In genomic region chr1:171248309-171248708, GRCh38 we compare ENCODE assay signal across 27 cellular contexts. TPM values are rescaled to one million over a fixed set of nuclear protein-coding genes. Genes with fewer than 3 reads are reported as not detected.
A peak's percentile ranks its signal among the peaks of the same experiment; 100 is the strongest.
DNase-seq lines count a peak whose midpoint lies in the region; FAIRE-seq and TF ChIP-seq lines count a peak whose summit lies in the region.
"Had no signal": no experiment of that assay in that cellular context is flagged by ENCODE, and none has a peak within 500 bp of the region (broad histone marks: within the 10 kb centered on the region; RNA-seq: fewer than 3 reads in every experiment).

TSS of gene FMO1 (plus strand) at chr1:171248494. CDS start at chr1:171258088, 9,594 bp downstream.

- intact Hi-C loops in A673 (cut with micrococcal nuclease; ENCODE audit: unreplicated experiment) = loop anchor here (5.0 kb wide), 2 partner anchors 64 to 159 kb away; partner anchors contain the start of gene FMO4

- TF ChIP-seq CTCF in HEK293 (tag by site-specific recombination; IDR thresholded peaks at IDR 0.05) (no peak), hepatocyte (IDR thresholded peaks at IDR 0.05; ENCODE audit: poor library complexity) (no peak), A673 (conservative IDR thresholded peaks at IDR 0.05; ENCODE audit: low read depth, low read length) (no peak)

- no peak within 1 kb of the TSS for H3K27ac ChIP-seq in HEK293 (ENCODE audit: extremely low read depth, low read depth, low read length)
- peak within 1 kb of the TSS; percentile 76 for H3K27ac ChIP-seq in hepatocyte
- H3K27ac ChIP-seq in small intestine (ENCODE audit: low read depth in 1 of 2, low read length in 1 of 2) = no peak within 1 kb of the TSS
- no peak within 1 kb of the TSS for H3K27ac ChIP-seq in A673 (ENCODE audit: low read depth, low read length, poor library complexity, severe bottlenecking)
- H3K27ac ChIP-seq: A549, SJSA1 had no signal

- peak within 1 kb of the TSS; percentile 49 for H2AFZ ChIP-seq in hepatocyte

- WGBS in hepatocyte (ENCODE audit: low lambda C conversion rate, missing lambda C conversion rate) = 30% methylated on average over 4 of the region's 4 CpGs
- 18 to 51% (median 30%) methylated on average over 4 of the region's 4 CpGs for whole genome bisulfite sequencing in small intestine, 3 donors

- H3K36me3 ChIP-seq in HEK293 (ENCODE audit: control insufficient read depth in 2 of 2, insufficient read depth in 1 of 2, low read length in 2 of 2) (no peaks in the 10 kb centered on the region), hepatocyte (replicated peaks; ENCODE audit: insufficient read depth, low read depth) (no peaks in the 10 kb centered on the region), small intestine (ENCODE audit: control insufficient read depth in 2 of 2, insufficient read depth in 2 of 2, low read length in 2 of 2) (no peaks in the 10 kb centered on the region), A673 (ENCODE audit: insufficient read depth, low read length, poor library complexity, severe bottlenecking) (no peaks in the 10 kb centered on the region)
- H3K36me3 ChIP-seq: SJSA1 had no signal

- no peaks in the 10 kb centered on the region for H3K9me3 ChIP-seq in HEK293 (ENCODE audit: control insufficient read depth, insufficient read depth, low read depth, low read length)
- no peaks in the 10 kb centered on the region for H3K9me3 ChIP-seq in hepatocyte (ENCODE audit: low read depth)
- no peaks in the 10 kb centered on the region for H3K9me3 ChIP-seq in small intestine (ENCODE audit: control insufficient read depth, low read depth)
- H3K9me3 ChIP-seq in A673 (ENCODE audit: low read depth, low read length, poor library complexity, severe bottlenecking) = no peaks in the 10 kb centered on the region
- H3K9me3 ChIP-seq: A549, SJSA1 had no signal

- POLR2A ChIA-PET in HEK293 (lab: Yijun Ruan, JAX) (no interaction called here), A673 (lab: Charles Lee; ENCODE audit: low non-redundant PET) (no interaction called here)

- H3K4me2 ChIP-seq in hepatocyte = peak within 1 kb of the TSS; percentile 97
- H3K4me2 ChIP-seq: A549 had no signal

- H3K9me2 ChIP-seq in hepatocyte (replicated peaks; ENCODE audit: insufficient read depth) = no peaks in the 10 kb centered on the region

- no peak for FAIRE-seq in small intestine (lab: Jason Lieb, UNC)
- FAIRE-seq: A549, GM19239, H54, K562 had no signal

- no peak within 1 kb of the TSS for H3K4me3 ChIP-seq in HEK293 (ENCODE audit: low read depth, low read length)
- H3K4me3 ChIP-seq in hepatocyte = no peak within 1 kb of the TSS
- no peak within 1 kb of the TSS for H3K4me3 ChIP-seq in small intestine (ENCODE audit: low read depth in 1 of 2, low read length in 2 of 2)
- H3K4me3 ChIP-seq in A673 (ENCODE audit: low read depth, low read length, poor library complexity, severe bottlenecking) = no peak within 1 kb of the TSS
- H3K4me3 ChIP-seq: A549, K562, SJSA1 had no signal

- no peaks in the 10 kb centered on the region for H3K4me1 ChIP-seq in HEK293 (ENCODE audit: control insufficient read depth, insufficient read depth, low read length)
- peaks cover 7% of the 10 kb centered on the region for H3K4me1 ChIP-seq in hepatocyte (ENCODE audit: insufficient read depth)
- H3K4me1 ChIP-seq in small intestine (ENCODE audit: control insufficient read depth in 2 of 2, insufficient read depth in 1 of 2, low read depth in 1 of 2, low read length in 1 of 2) = peaks cover 0 to 2% of the 10 kb centered on the region in 2 donors
- H3K4me1 ChIP-seq in A673 (ENCODE audit: insufficient read depth, low read length, poor library complexity, severe bottlenecking) = peaks cover 4% of the 10 kb centered on the region
- H3K4me1 ChIP-seq: A549, SJSA1 had no signal

- peaks cover 7% of the 10 kb centered on the region for H3K79me2 ChIP-seq in hepatocyte

- H3K27me3 ChIP-seq in hepatocyte (no peaks in the 10 kb centered on the region), small intestine (ENCODE audit: control insufficient read depth in 2 of 2, insufficient read depth in 2 of 2, low read length in 2 of 2) (no peaks in the 10 kb centered on the region), A673 (replicated peaks; ENCODE audit: insufficient read depth, low read depth, low read length, poor library complexity) (no peaks in the 10 kb centered on the region)

- DNase-seq in OCI-M1 (lab: John Stamatoyannopoulos, UW) (peak; percentile 17), hepatocyte (ENCODE audit: low spot score) (no peak), small intestine (peak; percentile 8), A673 (ENCODE audit: low spot score) (no peak), NCI-H2107 treated with DMSO at 0.1 percent for 48 hours (lab: John Stamatoyannopoulos, UW; ENCODE audit: unreplicated experiment) (no peak), NCI-H2227 treated with DMSO at 0.1 percent for 48 hours (lab: John Stamatoyannopoulos, UW) (no peak), germinal center (ENCODE audit: low spot score) (no peak)
- DNase-seq: C1 segment of cervical spinal cord; CD8-positive, alpha-beta memory T cell; DMS79 treated with DMSO at 0.1 percent for 48 hours; Kasumi-1; NCI-H1105 treated with DMSO at 0.1 percent for 48 hours; NCI-H146; NCI-H2029; NCI-H226; NCI-H510A; NCI-H69; PC-3; T-cell had no signal

- H4K20me1 ChIP-seq in hepatocyte (ENCODE audit: insufficient read depth, poor library complexity, severe bottlenecking) = no peaks in the 10 kb centered on the region

- BruUV-seq in A673 (replicated peaks; lab: Mats Ljungman, UMichigan) = no TSS peak

- CTCF ChIA-PET in HEK293 (lab: Yijun Ruan, JAX) (interaction anchor here (5.1 kb wide), 1 partner anchor 65 kb away, joined by 41 read pairs; the partner anchor contains the start of gene FMO4), A673 (lab: Charles Lee) (no interaction called here)

TF ChIP-seq in HEK293, 187 proteins besides CTCF, POLR2A, EP300 and RAD21:
- TF ChIP-seq SCRT2 (tag by site-specific recombination; IDR thresholded peaks at IDR 0.05) (peak; percentile 52; the same call in 1 of the 2 replicates), ZNF785 (tag by site-specific recombination; IDR thresholded peaks at IDR 0.05) (no peak), ZNF391 (tag by site-specific recombination; IDR thresholded peaks at IDR 0.05; ENCODE audit: borderline replicate concordance, low read depth) (no peak), ZNF837 (tag by site-specific recombination; IDR thresholded peaks at IDR 0.05) (no peak)
TF ChIP-seq in HEK293: peak in this region for 1.

RNA-seq across cellular contexts. Expression of gene FMO1, which starts in this region (rescaled TPM):
- total RNA-seq in hepatocyte (71.2 and 79.6 TPM in 2 replicates), A673 (2021) (not detected in 2 replicates)
- polyA plus RNA-seq in hepatocyte (49.4 and 51.2 TPM in 2 replicates), small intestine (under 1 TPM in 1 of 3 donors, not detected in 2; 0.54 TPM)
- total RNA-seq: CD8-positive, alpha-beta memory T cell; HT1080; K562; M059J; PC-3; SJSA1; T-cell had no signal
- polyA plus RNA-seq: A549; CD8-positive, alpha-beta memory T cell; K562 had no signal

Comparison
In these comparisons a context has a peak if more than half of its experiments do, and no peak if none do; other contexts are left out.
1. RNA of gene FMO1 (total RNA-seq): 71.2 to 79.6 TPM in hepatocyte; not detected in A673; every median in the first group is over 10 times any median in the second.
2. RNA of gene FMO1 (polyA plus RNA-seq): 49.4 to 51.2 TPM in hepatocyte; 0.54 TPM in small intestine; every median in the first group is over 10 times any median in the second.
3. Peak in DNase-seq in small intestine; RNA of the gene not detected or under 1 TPM.